ENCODE assay signal across 12 cellular contexts in genomic region chr14:51823706-51824105, GRCh38.
"Had no signal": no experiment of that assay in that cellular context is flagged by ENCODE, and none has a peak within 500 bp of the region (broad histone marks: within the 10 kb centered on the region; RNA-seq: fewer than 3 reads in every experiment).

No MANE protein-coding gene starts in this region.

- H3K27ac Mint-ChIP-seq: activated CD8-positive, alpha-beta memory T cell treated with anti-CD3 and anti-CD28 coated beads, Interleukin-2, amount 10 ng/mL, durations not matched to agents 7 days and 5 days; stimulated activated naive B cell treated with anti-CD40 and anti-IgM and Interleukin-4, amounts not matched to agents 10 μg/mL and 1 μg/mL and 100 μg/mL, for 72 hours had no signal

- H3K4me3 Mint-ChIP-seq: activated CD8-positive, alpha-beta memory T cell treated with anti-CD3 and anti-CD28 coated beads, Interleukin-2, amount 10 ng/mL, durations not matched to agents 7 days and 5 days; activated T-cell treated with anti-CD3 and anti-CD28 coated beads, Interleukin-2, amount 50 U/mL, for 4 hours; nephron; stimulated activated naive B cell treated with anti-CD40 and anti-IgM and Interleukin-4, amounts not matched to agents 10 μg/mL and 1 μg/mL and 100 μg/mL, for 72 hours had no signal

- H3K4me1 ChIP-seq: colonic mucosa, upper lobe of left lung had no signal

- H3K27me3 Mint-ChIP-seq: stimulated activated naive B cell treated with anti-CD40 and anti-IgM and Interleukin-4, amounts not matched to agents 10 μg/mL and 1 μg/mL and 100 μg/mL, for 72 hours had no signal

- H3K36me3 Mint-ChIP-seq: activated CD8-positive, alpha-beta memory T cell treated with anti-CD3 and anti-CD28 coated beads, Interleukin-2, amount 10 ng/mL, durations not matched to agents 7 days and 5 days; stimulated activated naive B cell treated with anti-CD40 and anti-IgM and Interleukin-4, amounts not matched to agents 10 μg/mL and 1 μg/mL and 100 μg/mL, for 72 hours had no signal

- H3K9me3 Mint-ChIP-seq: activated T-cell treated with anti-CD3 and anti-CD28 coated beads, Interleukin-2, amount 50 U/mL, for 4 hours; nephron; stimulated activated naive B cell treated with anti-CD40 and anti-IgM and Interleukin-4, amounts not matched to agents 10 μg/mL and 1 μg/mL and 100 μg/mL, for 72 hours had no signal

- H3K9me3 ChIP-seq: colonic mucosa, mucosa of descending colon, sigmoid colon, upper lobe of left lung had no signal

- H3K4me1 Mint-ChIP-seq: activated CD8-positive, alpha-beta memory T cell treated with anti-CD3 and anti-CD28 coated beads, Interleukin-2, amount 10 ng/mL, durations not matched to agents 7 days and 5 days; nephron had no signal

- H3K4me3 ChIP-seq: colonic mucosa, mucosa of descending colon, sigmoid colon, upper lobe of left lung had no signal

- H3K36me3 ChIP-seq: colonic mucosa, sigmoid colon, upper lobe of left lung had no signal

- H3K27me3 ChIP-seq: colonic mucosa, sigmoid colon, upper lobe of left lung had no signal

- H3K27ac ChIP-seq: colonic mucosa, upper lobe of left lung had no signal

- ATAC-seq: activated CD8-positive, alpha-beta memory T cell treated with anti-CD3 and anti-CD28 coated beads, Interleukin-2, amount 10 ng/mL, durations not matched to agents 7 days and 5 days; activated T-cell treated with anti-CD3 and anti-CD28 coated beads, Interleukin-2, amount 50 U/mL, for 4 hours; mucosa of descending colon; stimulated activated naive B cell treated with anti-CD40 and anti-IgM and Interleukin-4, amounts not matched to agents 10 μg/mL and 1 μg/mL and 100 μg/mL, for 72 hours had no signal

- DNase-seq: activated CD4-positive, alpha-beta T cell treated with anti-CD3 and anti-CD28 coated beads, Interleukin-2, amount 50 U/mL, for 4 hours; activated CD4-positive, CD25-positive, alpha-beta regulatory T cell treated with anti-CD3 and anti-CD28 coated beads, Interleukin-2, amount 50 U/mL, for 72 hours; activated CD8-positive, alpha-beta memory T cell treated with anti-CD3 and anti-CD28 coated beads, Interleukin-2, amount 10 ng/mL, durations not matched to agents 7 days and 5 days; activated T-cell treated with anti-CD3 and anti-CD28 coated beads, Interleukin-2, amount 50 U/mL, for 4 hours; colonic mucosa; mucosa of descending colon; sigmoid colon; stimulated activated CD4-positive, alpha-beta T cell treated with anti-CD3 and anti-CD28 coated beads, Interleukin-2, amount 100 ng/mL, for 24 hours; stimulated activated naive B cell treated with anti-CD40 and anti-IgM and Interleukin-4, amounts not matched to agents 10 μg/mL and 1 μg/mL and 100 μg/mL, for 72 hours; SW 1271; upper lobe of left lung had no signal
